ENCODE assay signal across 8 cellular contexts in genomic region chr2:54559593-54560145, GRCh38.
A peak's percentile ranks its signal among the peaks of the same experiment; 100 is the strongest.
DNase-seq lines count a peak whose midpoint lies in the region; ATAC-seq and TF ChIP-seq lines count a peak whose summit lies in the region.

No MANE protein-coding gene starts in this region.

- no peaks in the 10 kb centered on the region for H3K9me2 ChIP-seq in DOHH2 (replicated peaks; ENCODE audit: control insufficient read depth, low read length)

- no peaks in the 10 kb centered on the region for H3K9me3 Mint-ChIP-seq in activated CD8-positive, alpha-beta T cell treated with anti-CD3 and anti-CD28 coated beads, Interleukin-2, amount 10 ng/mL, durations not matched to agents 7 days and 5 days (ENCODE audit: insufficient read depth)

- H3K79me2 ChIP-seq in DOHH2 (ENCODE audit: control insufficient read depth, low read length) = peaks cover 7% of the 10 kb centered on the region
- peaks cover 71% of the 10 kb centered on the region for H3K79me2 ChIP-seq in osteoblast (ENCODE audit: insufficient read depth, low read length)

- no peak for TF ChIP-seq EP300 in gastroesophageal sphincter (IDR thresholded peaks at IDR 0.05)

- H2AFZ ChIP-seq in osteoblast (ENCODE audit: low read length) = peak overlapping the region; percentile 18

- ATAC-seq in activated CD8-positive, alpha-beta T cell treated with anti-CD3 and anti-CD28 coated beads, Interleukin-2, amount 10 ng/mL, durations not matched to agents 7 days and 5 days = no peak
- ATAC-seq in gastroesophageal sphincter (peak; percentile 75), HG02642 (IDR thresholded peaks at IDR 0.05; ENCODE audit: poor library complexity, unreplicated experiment) (no peak)

- H3K4me1 Mint-ChIP-seq in activated CD8-positive, alpha-beta T cell treated with anti-CD3 and anti-CD28 coated beads, Interleukin-2, amount 10 ng/mL, durations not matched to agents 7 days and 5 days (ENCODE audit: low read depth) = peaks cover 50% of the 10 kb centered on the region

- H3K27ac ChIP-seq in DOHH2 (ENCODE audit: low read depth, low read length) (peak overlapping the region; percentile 29; the same call in 1 of the 2 replicates), gastroesophageal sphincter (peak overlapping the region; percentile 41 to 92 (median 87)), osteoblast (ENCODE audit: low read depth, low read length) (peak overlapping the region; percentile 97)

- TF ChIP-seq POLR2A in gastroesophageal sphincter (IDR thresholded peaks at IDR 0.05) = peak; percentile 25 to 45

- TF ChIP-seq CTCF in DOHH2 (IDR thresholded peaks at IDR 0.05; ENCODE audit: low read depth, low read length, poor library complexity, severe bottlenecking) = no peak
- no peak for TF ChIP-seq CTCF in gastroesophageal sphincter (IDR thresholded peaks at IDR 0.05)
- no peak for TF ChIP-seq CTCF in osteoblast (IDR thresholded peaks at IDR 0.05; ENCODE audit: extremely low read depth, low read depth, low read length)

- no peaks in the 10 kb centered on the region for H3K27me3 Mint-ChIP-seq in activated CD8-positive, alpha-beta T cell treated with anti-CD3 and anti-CD28 coated beads, Interleukin-2, amount 10 ng/mL, durations not matched to agents 7 days and 5 days (ENCODE audit: low read depth)

- CTCF ChIA-PET in activated CD8-positive, alpha-beta T cell treated with anti-CD3 and anti-CD28 coated beads, Interleukin-2, amount 10 ng/mL, durations not matched to agents 7 days and 5 days (lab: Charles Lee) = interaction anchor here (0.8 to 8.3 kb wide), 15 partner anchors 12 to 453 kb away, joined by 3 to 116 read pairs (median 15); no protein-coding TSS in a partner anchor

- POLR2A ChIA-PET in activated CD8-positive, alpha-beta T cell treated with anti-CD3 and anti-CD28 coated beads, Interleukin-2, amount 10 ng/mL, durations not matched to agents 7 days and 5 days (lab: Charles Lee) = interaction anchor here (0.7 to 7.8 kb wide), 24 partner anchors 11 to 673 kb away, joined by 3 to 258 read pairs (median 4); partner anchors contain the start of genes ACYP2, CLHC1, RPS27A and RTN4

- peak overlapping the region; percentile 93 for H3K4me3 Mint-ChIP-seq in activated CD8-positive, alpha-beta T cell treated with anti-CD3 and anti-CD28 coated beads, Interleukin-2, amount 10 ng/mL, durations not matched to agents 7 days and 5 days

- no peaks in the 10 kb centered on the region for H3K9me3 ChIP-seq in DOHH2 (ENCODE audit: control insufficient read depth, insufficient read depth, low read length)
- H3K9me3 ChIP-seq in gastroesophageal sphincter = no peaks in the 10 kb centered on the region
- no peaks in the 10 kb centered on the region for H3K9me3 ChIP-seq in osteoblast (ENCODE audit: low read depth, low read length)

- H3F3A ChIP-seq in DOHH2 (ENCODE audit: control insufficient read depth, insufficient read depth) = peaks cover 3% of the 10 kb centered on the region; the same call in 1 of the 2 replicates

- DNase-seq in Jurkat, Clone E6-1 (ENCODE audit: low read depth, low spot score) = peak; percentile 77
- DNase-seq in activated CD8-positive, alpha-beta T cell treated with anti-CD3 and anti-CD28 coated beads, Interleukin-2, amount 10 ng/mL, durations not matched to agents 7 days and 5 days = no peak
- DNase-seq in osteoblast (ENCODE audit: insufficient read length, low spot score, missing footprints) (peak; percentile 93), cortex of kidney (lab: John Stamatoyannopoulos, UW) (no peak), GOT3 (lab: John Stamatoyannopoulos, UW) (no peak)

- WGBS in gastroesophageal sphincter (ENCODE audit: low coverage in 1 of 2), 2 donors = 0 to 10% methylated on average over 7 to 9 of the region's 9 CpGs

- H3K4me3 ChIP-seq in DOHH2 (ENCODE audit: low read length) = peak overlapping the region; percentile 85
- peak overlapping the region; percentile 62 for H3K4me3 ChIP-seq in Jurkat, Clone E6-1 (ENCODE audit: low read length)
- peak overlapping the region; percentile 33 to 56 for H3K4me3 ChIP-seq in gastroesophageal sphincter
- H3K4me3 ChIP-seq in osteoblast (ENCODE audit: insufficient read depth, low read length) = peak overlapping the region; percentile 74

- peak overlapping the region; percentile 93 for H3K4me2 ChIP-seq in DOHH2 (ENCODE audit: low read length)
- H3K4me2 ChIP-seq in osteoblast (ENCODE audit: insufficient read depth, low read length) = peak overlapping the region; percentile 95

- peaks cover 48% of the 10 kb centered on the region for H3K36me3 Mint-ChIP-seq in activated CD8-positive, alpha-beta T cell treated with anti-CD3 and anti-CD28 coated beads, Interleukin-2, amount 10 ng/mL, durations not matched to agents 7 days and 5 days (ENCODE audit: low read depth)

- H3K27ac Mint-ChIP-seq in activated CD8-positive, alpha-beta T cell treated with anti-CD3 and anti-CD28 coated beads, Interleukin-2, amount 10 ng/mL, durations not matched to agents 7 days and 5 days = peak overlapping the region; percentile 90

- H3K27me3 ChIP-seq in DOHH2 (ENCODE audit: control insufficient read depth, low read length) (peaks cover 24% of the 10 kb centered on the region), gastroesophageal sphincter (no peaks in the 10 kb centered on the region), osteoblast (ENCODE audit: insufficient read depth, low read length) (no peaks in the 10 kb centered on the region)

- H3K36me3 ChIP-seq in DOHH2 (ENCODE audit: control insufficient read depth, low read length) (no peaks in the 10 kb centered on the region), gastroesophageal sphincter (no peaks in the 10 kb centered on the region), osteoblast (ENCODE audit: insufficient read depth, low read length) (no peaks in the 10 kb centered on the region)

- H4K20me1 ChIP-seq in DOHH2 (ENCODE audit: control insufficient read depth, insufficient read depth, low read depth, low read length) (no peaks in the 10 kb centered on the region), osteoblast (ENCODE audit: insufficient read depth, low read length) (peaks cover 8% of the 10 kb centered on the region)

- H3K4me1 ChIP-seq in DOHH2 (ENCODE audit: control insufficient read depth, low read length) (peaks cover 42% of the 10 kb centered on the region), gastroesophageal sphincter (peaks cover 19 to 89% (median 31%) of the 10 kb centered on the region in 3 donors), osteoblast (ENCODE audit: insufficient read depth, low read length) (peaks cover 50% of the 10 kb centered on the region)

Comparison
In these comparisons a context has a peak if more than half of its experiments do, and no peak if none do; other contexts are left out.
1. H3K27ac ChIP-seq: peak in every context shown above with its lines; median percentile 97 in osteoblast; 87 in gastroesophageal sphincter; 29 in DOHH2.
2. DNase-seq: peak in Jurkat, Clone E6-1 (single experiment) and osteoblast (single experiment); none in activated CD8-positive, alpha-beta T cell treated with anti-CD3 and anti-CD28 coated beads, Interleukin-2, amount 10 ng/mL, durations not matched to agents 7 days and 5 days (single experiment), cortex of kidney (single experiment) and GOT3 (single experiment).
3. Peak in every context shown above with its lines, with median percentiles within 50 percentile points of each other: H3K4me3 ChIP-seq.